Comparison of ENCODE assay signal across 23 cellular contexts in genomic region chr12:131764738-131765137, GRCh38. TPM values are rescaled to one million over a fixed set of nuclear protein-coding genes. Genes with fewer than 3 reads are reported as not detected.
DNase-seq lines count a peak whose midpoint lies in the region; ATAC-seq and TF ChIP-seq lines count a peak whose summit lies in the region.
"Had no signal": no experiment of that assay in that cellular context is flagged by ENCODE, and none has a peak within 500 bp of the region (broad histone marks: within the 10 kb centered on the region; RNA-seq: fewer than 3 reads in every experiment).

No MANE protein-coding gene starts in this region.

- peaks cover 3 to 19% of the 10 kb centered on the region in 2 donors for H3K36me3 Mint-ChIP-seq in activated T-cell treated with anti-CD3 and anti-CD28 coated beads, Interleukin-2, amount 50 U/mL, for 72 hours (ENCODE audit: insufficient read depth in 2 of 2)

- ATAC-seq in HG03442 (IDR thresholded peaks at IDR 0.05; ENCODE audit: unreplicated experiment), result no peak
- no peak for ATAC-seq in activated T-cell treated with anti-CD3 and anti-CD28 coated beads, Interleukin-2, amount 50 U/mL, for 72 hours (replicated peaks in 1 of 2)
- ATAC-seq: GM23338 had no signal

- H3K4me1 Mint-ChIP-seq in activated T-cell treated with anti-CD3 and anti-CD28 coated beads, Interleukin-2, amount 50 U/mL, for 72 hours (ENCODE audit: low read depth), result no peaks in the 10 kb centered on the region
- H3K4me1 Mint-ChIP-seq: GM23338 had no signal

- TF ChIP-seq CTCF in AG10803 (conservative IDR thresholded peaks at IDR 0.05; ENCODE audit: low read length), result no peak

- H3K27me3 Mint-ChIP-seq in activated T-cell treated with anti-CD3 and anti-CD28 coated beads, Interleukin-2, amount 50 U/mL, for 72 hours (ENCODE audit: low read depth), result no peaks in the 10 kb centered on the region
- H3K27me3 Mint-ChIP-seq: CD8-positive, alpha-beta memory T cell had no signal

- H3K4me3 Mint-ChIP-seq in activated T-cell treated with anti-CD3 and anti-CD28 coated beads, Interleukin-2, amount 50 U/mL, for 72 hours, result no peak overlapping the region
- H3K4me3 Mint-ChIP-seq: CD8-positive, alpha-beta memory T cell; GM23338 had no signal

- peak; percentile 51 for DNase-seq in AG10803 (ENCODE audit: low read depth)
- DNase-seq in globus pallidus (ENCODE audit: low spot score), result peak; percentile 18
- peak; percentile 13 for DNase-seq in putamen (ENCODE audit: low spot score)
- no peak for DNase-seq in KG1 (lab: John Stamatoyannopoulos, UW)
- no peak for DNase-seq in activated T-cell treated with anti-CD3 and anti-CD28 coated beads, Interleukin-2, amount 50 U/mL, for 72 hours
- no peak for DNase-seq in activated CD4-positive, alpha-beta T cell treated with anti-CD3 and anti-CD28 coated beads, Interleukin-2, amount 50 U/mL, for 48 hours
- DNase-seq: ACHN; Calu3; CD8-positive, alpha-beta memory T cell; DMS153; HCEC 1CT; Kasumi-1; NCI-H1417 treated with DMSO at 0.1 percent for 48 hours; NCI-H187; NCI-H446; NCI-H526 treated with DMSO at 0.1 percent for 48 hours; OCI-M1; SJCRH30 had no signal

- no peaks in the 10 kb centered on the region for H3K9me3 Mint-ChIP-seq in activated T-cell treated with anti-CD3 and anti-CD28 coated beads, Interleukin-2, amount 50 U/mL, for 72 hours
- H3K9me3 Mint-ChIP-seq: CD8-positive, alpha-beta memory T cell; GM23338 had no signal

- no peak overlapping the region for H3K4me3 ChIP-seq in AG10803 (ENCODE audit: low read length)
- H3K4me3 ChIP-seq: GM23338, SJCRH30 had no signal

- peak overlapping the region; percentile 41 for H3K27ac ChIP-seq in cingulate gyrus (ENCODE audit: low read depth, low read length)
- H3K27ac ChIP-seq: 22Rv1, C4-2B, SJCRH30 had no signal

- H3K27ac Mint-ChIP-seq in activated T-cell treated with anti-CD3 and anti-CD28 coated beads, Interleukin-2, amount 50 U/mL, for 72 hours, result no peak overlapping the region
- H3K27ac Mint-ChIP-seq: CD8-positive, alpha-beta memory T cell; GM23338 had no signal

RNA-seq across cellular contexts. Expression of gene SFSWAP, which starts 53.8 kb away (rescaled TPM):
- total RNA-seq in activated T-cell treated with anti-CD3 and anti-CD28 coated beads, Interleukin-2, amount 50 U/mL, for 72 hours, result 10 to 100 TPM; 58.5 to 61.5 TPM

Comparison
In these comparisons a context has a peak if more than half of its experiments do, and no peak if none do; other contexts are left out.
1. DNase-seq: peak in AG10803 (single experiment), globus pallidus (single experiment) and putamen (single experiment); none in KG1 (single experiment), activated T-cell treated with anti-CD3 and anti-CD28 coated beads, Interleukin-2, amount 50 U/mL, for 72 hours (0 of 2) and activated CD4-positive, alpha-beta T cell treated with anti-CD3 and anti-CD28 coated beads, Interleukin-2, amount 50 U/mL, for 48 hours (0 of 2).